Comparison of ENCODE assay signal across 18 cellular contexts in the genomic region with DNA sequence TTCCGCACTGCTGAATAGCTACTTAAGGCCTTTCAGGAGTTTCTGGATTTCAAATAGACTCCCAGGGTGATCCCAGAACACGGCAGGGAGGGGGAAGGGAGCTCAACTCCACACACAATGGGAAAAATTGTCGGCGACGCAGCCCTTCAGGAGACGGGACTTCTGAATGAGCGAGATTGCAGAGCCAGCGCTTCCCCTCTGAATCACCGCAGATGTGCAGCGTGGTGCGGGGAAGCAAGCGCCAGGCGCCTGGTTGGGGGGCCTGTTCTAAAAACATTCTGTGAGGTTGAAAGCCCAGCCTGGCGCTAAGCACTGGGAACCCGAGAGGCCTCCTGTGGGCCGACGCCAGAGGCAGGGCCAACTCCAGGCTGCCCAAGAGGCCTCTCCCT.
DNase-seq lines count a peak whose midpoint lies in the region; ATAC-seq and TF ChIP-seq lines count a peak whose summit lies in the region.
"Had no signal": no experiment of that assay in that cellular context is flagged by ENCODE, and none has a peak within 500 bp of the region (broad histone marks: within the 10 kb centered on the region; RNA-seq: fewer than 3 reads in every experiment).

No MANE protein-coding gene starts in this region.

- H3K4me3 ChIP-seq in BLaER1 (peak overlapping the region; percentile 64), upper lobe of right lung (no peak overlapping the region)
- H3K4me3 ChIP-seq: ovary had no signal

- H3K27me3 ChIP-seq in BLaER1 (no peaks in the 10 kb centered on the region), upper lobe of right lung (no peaks in the 10 kb centered on the region)
- H3K27me3 ChIP-seq: ovary had no signal

- peaks cover 14% of the 10 kb centered on the region for H3K4me1 Mint-ChIP-seq in activated T-helper 1 cell treated with anti-CD3 and anti-CD28 coated beads, Interleukin-12 subunit alpha, Interleukin-12 subunit beta, Interleukin-2, Interleukin-4 antibody, amounts not matched to agents 30 ng/mL and 10 ng/mL and 1 ng/mL, durations not matched to agents 14 hours and 24 hours and 36 hours (ENCODE audit: low read depth)

- TF ChIP-seq CTCF in upper lobe of right lung (IDR thresholded peaks at IDR 0.05) = no peak

- no peaks in the 10 kb centered on the region for H3K36me3 Mint-ChIP-seq in activated T-helper 1 cell treated with anti-CD3 and anti-CD28 coated beads, Interleukin-12 subunit alpha, Interleukin-12 subunit beta, Interleukin-2, Interleukin-4 antibody, amounts not matched to agents 30 ng/mL and 10 ng/mL and 1 ng/mL, durations not matched to agents 14 hours and 24 hours and 36 hours (ENCODE audit: low read depth)
- H3K36me3 Mint-ChIP-seq: activated naive CD4-positive, alpha-beta T cell treated with anti-CD3 and anti-CD28 coated beads, Interleukin-2, amount 50 U/mL, for 72 hours had no signal

- no peak overlapping the region for H3K4me3 Mint-ChIP-seq in activated T-helper 1 cell treated with anti-CD3 and anti-CD28 coated beads, Interleukin-12 subunit alpha, Interleukin-12 subunit beta, Interleukin-2, Interleukin-4 antibody, amounts not matched to agents 30 ng/mL and 10 ng/mL and 1 ng/mL, durations not matched to agents 14 hours and 24 hours and 36 hours
- H3K4me3 Mint-ChIP-seq: CD8-positive, alpha-beta T cell had no signal

- peak overlapping the region; percentile 94 for H3K4me2 ChIP-seq in BLaER1

- peak overlapping the region; percentile 62 for H3K9ac ChIP-seq in BLaER1

- no peaks in the 10 kb centered on the region for H3K27me3 Mint-ChIP-seq in activated T-helper 1 cell treated with anti-CD3 and anti-CD28 coated beads, Interleukin-12 subunit alpha, Interleukin-12 subunit beta, Interleukin-2, Interleukin-4 antibody, amounts not matched to agents 30 ng/mL and 10 ng/mL and 1 ng/mL, durations not matched to agents 14 hours and 24 hours and 36 hours (ENCODE audit: insufficient read depth)

- H3K36me3 ChIP-seq in BLaER1 = peaks cover 10% of the 10 kb centered on the region
- H3K36me3 ChIP-seq in upper lobe of right lung = peaks cover 7% of the 10 kb centered on the region
- H3K36me3 ChIP-seq: ovary had no signal

- intact Hi-C loops in upper lobe of right lung (cut with DNase I) = no loop called here
- intact Hi-C loops in activated T-helper 1 cell treated with anti-CD3 and anti-CD28 coated beads, Interleukin-12 subunit alpha, Interleukin-12 subunit beta, Interleukin-2, Interleukin-4 antibody, amounts not matched to agents 30 ng/mL and 10 ng/mL and 1 ng/mL, durations not matched to agents 14 hours and 24 hours and 36 hours (cut with micrococcal nuclease) = no loop called here

- H3K9me3 ChIP-seq in BLaER1 (no peaks in the 10 kb centered on the region), upper lobe of right lung (no peaks in the 10 kb centered on the region)
- H3K9me3 ChIP-seq: ovary had no signal

- H3K27ac ChIP-seq in BLaER1 (peak overlapping the region; percentile 95), upper lobe of right lung (no peak overlapping the region)
- H3K27ac ChIP-seq: ovary had no signal

- peak in 41 of 58 donors; percentile 4 to 65 (median 28) for DNase-seq in anterior cingulate cortex (lab: John Stamatoyannopoulos, UW)
- peak; percentile 27 for DNase-seq in globus pallidus (ENCODE audit: low spot score)
- DNase-seq in pons (ENCODE audit: low spot score) = peak; percentile 30
- no peak for DNase-seq in upper lobe of right lung
- no peak for DNase-seq in activated T-helper 1 cell treated with anti-CD3 and anti-CD28 coated beads, Interleukin-12 subunit alpha, Interleukin-12 subunit beta, Interleukin-2, Interleukin-4 antibody, amounts not matched to agents 30 ng/mL and 10 ng/mL and 1 ng/mL, durations not matched to agents 14 hours and 24 hours and 36 hours (ENCODE audit: low spot score)
- DNase-seq: activated CD4-positive, alpha-beta T cell treated with anti-CD3 and anti-CD28 coated beads for 1 hour; CD8-positive, alpha-beta T cell; DMS79; Karpas-422; NCI-H2029; NCI-H446 treated with DMSO at 0.1 percent for 48 hours; ovary; stimulated activated CD4-positive, alpha-beta T cell treated with anti-CD3 and anti-CD28 coated beads, Interleukin-4, amount 100 ng/mL, for 1 hour had no signal

- ATAC-seq in HG02973 (IDR thresholded peaks at IDR 0.05; ENCODE audit: unreplicated experiment) (no peak), upper lobe of right lung (no peak), HG02884 (IDR thresholded peaks at IDR 0.05; ENCODE audit: unreplicated experiment) (no peak)
- ATAC-seq: activated naive CD4-positive, alpha-beta T cell treated with anti-CD3 and anti-CD28 coated beads, Interleukin-2, amount 50 U/mL, for 72 hours; CD8-positive, alpha-beta T cell; left lobe of liver had no signal

- H3K4me1 ChIP-seq in BLaER1 = peaks cover 99% of the 10 kb centered on the region
- H3K4me1 ChIP-seq in upper lobe of right lung = no peaks in the 10 kb centered on the region

- H3K9me3 Mint-ChIP-seq in activated T-helper 1 cell treated with anti-CD3 and anti-CD28 coated beads, Interleukin-12 subunit alpha, Interleukin-12 subunit beta, Interleukin-2, Interleukin-4 antibody, amounts not matched to agents 30 ng/mL and 10 ng/mL and 1 ng/mL, durations not matched to agents 14 hours and 24 hours and 36 hours = no peaks in the 10 kb centered on the region
- H3K9me3 Mint-ChIP-seq: activated naive CD4-positive, alpha-beta T cell treated with anti-CD3 and anti-CD28 coated beads, Interleukin-2, amount 50 U/mL, for 72 hours; CD8-positive, alpha-beta T cell had no signal

- H4K20me1 ChIP-seq in BLaER1 = peaks cover 29% of the 10 kb centered on the region; the same call in 1 of the 2 replicates

- H3K27ac Mint-ChIP-seq in activated T-helper 1 cell treated with anti-CD3 and anti-CD28 coated beads, Interleukin-12 subunit alpha, Interleukin-12 subunit beta, Interleukin-2, Interleukin-4 antibody, amounts not matched to agents 30 ng/mL and 10 ng/mL and 1 ng/mL, durations not matched to agents 14 hours and 24 hours and 36 hours = no peak overlapping the region
- H3K27ac Mint-ChIP-seq: activated naive CD4-positive, alpha-beta T cell treated with anti-CD3 and anti-CD28 coated beads, Interleukin-2, amount 50 U/mL, for 72 hours; CD8-positive, alpha-beta T cell had no signal

Comparison
In these comparisons a context has a peak if more than half of its experiments do, and no peak if none do; other contexts are left out.
1. DNase-seq: peak in anterior cingulate cortex (41 of 58), globus pallidus (single experiment) and pons (single experiment); none in upper lobe of right lung (single experiment) and activated T-helper 1 cell treated with anti-CD3 and anti-CD28 coated beads, Interleukin-12 subunit alpha, Interleukin-12 subunit beta, Interleukin-2, Interleukin-4 antibody, amounts not matched to agents 30 ng/mL and 10 ng/mL and 1 ng/mL, durations not matched to agents 14 hours and 24 hours and 36 hours (single experiment).